ENCODE assay signal across 9 cellular contexts in genomic region chr7:134737561-134738353, GRCh38. TPM values are rescaled to one million over a fixed set of nuclear protein-coding genes. Genes with fewer than 3 reads are reported as not detected.
DNase-seq lines count a peak whose midpoint lies in the region; ATAC-seq and TF ChIP-seq lines count a peak whose summit lies in the region.
"Had no signal": no experiment of that assay in that cellular context is flagged by ENCODE, and none has a peak within 500 bp of the region (broad histone marks: within the 10 kb centered on the region; RNA-seq: fewer than 3 reads in every experiment).

No MANE protein-coding gene starts in this region.

- no peaks in the 10 kb centered on the region for H3K36me3 ChIP-seq in BLaER1
- H3K36me3 ChIP-seq in brain microvascular endothelial cell (replicated peaks): no peaks in the 10 kb centered on the region
- H3K36me3 ChIP-seq in osteoblast (ENCODE audit: insufficient read depth, low read length): no peaks in the 10 kb centered on the region
- H3K36me3 ChIP-seq: upper lobe of left lung had no signal

- no peak overlapping the region for H2AFZ ChIP-seq in osteoblast (ENCODE audit: low read length)

- no peaks in the 10 kb centered on the region for H3K79me2 ChIP-seq in osteoblast (ENCODE audit: insufficient read depth, low read length)

- H3K9me3 ChIP-seq in BLaER1 (peaks cover 11% of the 10 kb centered on the region), osteoblast (ENCODE audit: low read depth, low read length) (no peaks in the 10 kb centered on the region)
- H3K9me3 ChIP-seq: upper lobe of left lung had no signal

- peaks cover 25% of the 10 kb centered on the region for H3K4me1 ChIP-seq in BLaER1
- peaks cover 63% of the 10 kb centered on the region for H3K4me1 ChIP-seq in osteoblast (ENCODE audit: insufficient read depth, low read length)

- DNase-seq in HT1080 (ENCODE audit: low read depth): peak; percentile 66
- DNase-seq in brain microvascular endothelial cell: peak; percentile 93
- DNase-seq in osteoblast (ENCODE audit: insufficient read length, low spot score, missing footprints): no peak
- no peak for DNase-seq in T1000 (lab: John Stamatoyannopoulos, UW)
- DNase-seq in anterior cingulate cortex (lab: John Stamatoyannopoulos, UW): no peak
- DNase-seq in COLO829 (ENCODE audit: low spot score): no peak
- DNase-seq: upper lobe of left lung had no signal

- H3K4me3 ChIP-seq in BLaER1 (no peak overlapping the region), brain microvascular endothelial cell (ENCODE audit: low read depth, low read length) (no peak overlapping the region), osteoblast (ENCODE audit: insufficient read depth, low read length) (peak overlapping the region; percentile 31)
- H3K4me3 ChIP-seq: upper lobe of left lung had no signal

- peak overlapping the region; percentile 8; the same call in 1 of the 2 replicates for H3K27ac ChIP-seq in BLaER1
- H3K27ac ChIP-seq in brain microvascular endothelial cell: peak overlapping the region; percentile 85
- H3K27ac ChIP-seq in osteoblast (ENCODE audit: low read depth, low read length): peak overlapping the region; percentile 99
- H3K27ac ChIP-seq: upper lobe of left lung had no signal

- H3K4me2 ChIP-seq in BLaER1: peak overlapping the region; percentile 50
- H3K4me2 ChIP-seq in osteoblast (ENCODE audit: insufficient read depth, low read length): peak overlapping the region; percentile 64

- TF ChIP-seq CTCF in brain microvascular endothelial cell (IDR thresholded peaks at IDR 0.05; ENCODE audit: low read depth, low read length, missing control alignments): no peak
- no peak for TF ChIP-seq CTCF in osteoblast (IDR thresholded peaks at IDR 0.05; ENCODE audit: extremely low read depth, low read depth, low read length)

- in situ Hi-C loops in brain microvascular endothelial cell (cut with HindIII; ENCODE audit: low pct_ligation_motif_present, low sequenced_read_pairs): no loop called here

- ATAC-seq in GM21723 (IDR thresholded peaks at IDR 0.05; ENCODE audit: unreplicated experiment): no peak

- H4K20me1 ChIP-seq in BLaER1: no peaks in the 10 kb centered on the region
- H4K20me1 ChIP-seq in osteoblast (ENCODE audit: insufficient read depth, low read length): no peaks in the 10 kb centered on the region

- H3K9ac ChIP-seq in BLaER1: no peak overlapping the region; the same call in 1 of the 2 replicates

- H3K27me3 ChIP-seq in BLaER1: no peaks in the 10 kb centered on the region
- no peaks in the 10 kb centered on the region for H3K27me3 ChIP-seq in brain microvascular endothelial cell (replicated peaks)
- H3K27me3 ChIP-seq in osteoblast (ENCODE audit: insufficient read depth, low read length): no peaks in the 10 kb centered on the region
- H3K27me3 ChIP-seq: upper lobe of left lung had no signal

RNA-seq across cellular contexts. Expression of gene CALD1, which starts 41.7 kb away (rescaled TPM):
- total RNA-seq in HT1080 (2014; rRNA removed; shearing (Covaris generic)): 47.7 and 57.3 TPM in 2 replicates
- 56.4 and 70.2 TPM in 2 replicates for polyA plus RNA-seq in HT1080 (2015; cell fraction: cytosol; rRNA removed)
- polyA plus RNA-seq in HT1080 (2015; cell fraction: nucleus; rRNA removed): 112 and 115 TPM in 2 replicates
- total RNA-seq in osteoblast: 1,075 and 1,123 TPM in 2 replicates

Comparison
In these comparisons a context has a peak if more than half of its experiments do, and no peak if none do; other contexts are left out.
1. H3K27ac ChIP-seq: peak in every context shown above with its lines; median percentile 99 in osteoblast; 85 in brain microvascular endothelial cell; 8 in BLaER1.
2. DNase-seq: peak in HT1080 (single experiment) and brain microvascular endothelial cell (single experiment); none in osteoblast (single experiment), T1000 (single experiment), anterior cingulate cortex (0 of 58) and COLO829 (single experiment).
3. RNA of gene CALD1, which starts 41.7 kb away (total RNA-seq): 1,075 to 1,123 TPM in osteoblast; 47.7 to 57.3 TPM in HT1080; every median in the first group is over 10 times any median in the second.